ENCODE assay signal across 9 cellular contexts in genomic region chr2:191846787-191847620, GRCh38. TPM values are rescaled to one million over a fixed set of nuclear protein-coding genes. Genes with fewer than 3 reads are reported as not detected.
DNase-seq lines count a peak whose midpoint lies in the region; ATAC-seq and TF ChIP-seq lines count a peak whose summit lies in the region.
"Had no signal": no experiment of that assay in that cellular context is flagged by ENCODE, and none has a peak within 500 bp of the region (broad histone marks: within the 10 kb centered on the region; RNA-seq: fewer than 3 reads in every experiment).

A gene with protein sequence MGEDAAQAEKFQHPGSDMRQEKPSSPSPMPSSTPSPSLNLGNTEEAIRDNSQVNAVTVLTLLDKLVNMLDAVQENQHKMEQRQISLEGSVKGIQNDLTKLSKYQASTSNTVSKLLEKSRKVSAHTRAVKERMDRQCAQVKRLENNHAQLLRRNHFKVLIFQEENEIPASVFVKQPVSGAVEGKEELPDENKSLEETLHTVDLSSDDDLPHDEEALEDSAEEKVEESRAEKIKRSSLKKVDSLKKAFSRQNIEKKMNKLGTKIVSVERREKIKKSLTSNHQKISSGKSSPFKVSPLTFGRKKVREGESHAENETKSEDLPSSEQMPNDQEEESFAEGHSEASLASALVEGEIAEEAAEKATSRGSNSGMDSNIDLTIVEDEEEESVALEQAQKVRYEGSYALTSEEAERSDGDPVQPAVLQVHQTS (minus strand): TSS chr2:191847088. CDS start chr2:191846925, 163 bp downstream.

- H3K9me3 ChIP-seq in aorta (ENCODE audit: control insufficient read depth, low read length), result no peaks in the 10 kb centered on the region

- ATAC-seq in GM18511 (IDR thresholded peaks at IDR 0.05; ENCODE audit: unreplicated experiment), result peak; percentile 53
- ATAC-seq in aorta (ENCODE audit: low FRiP score), result peak; percentile 84
- no peak for ATAC-seq in GM21717 (IDR thresholded peaks at IDR 0.05; ENCODE audit: unreplicated experiment)
- no peak for ATAC-seq in HG03039 (IDR thresholded peaks at IDR 0.05; ENCODE audit: unreplicated experiment)

- no peaks in the 10 kb centered on the region for H3K4me1 ChIP-seq in aorta (ENCODE audit: control insufficient read depth in 1 of 2, insufficient read depth in 2 of 2, low read length in 2 of 2)

- peak within 1 kb of the TSS in 1 of 2 donors; percentile 28 for H3K4me3 ChIP-seq in aorta (ENCODE audit: low read length in 2 of 2)

- in situ Hi-C loops in G401 (cut with HindIII; ENCODE audit: low sequenced_read_pairs), result no loop called here

- intact Hi-C loops in aorta (cut with DNase I), result no loop called here

- TF ChIP-seq EP300 in Ishikawa (IDR thresholded peaks at IDR 0.05; ENCODE audit: borderline replicate concordance), result peak; percentile 80

- H3K36me3 ChIP-seq in aorta (ENCODE audit: control insufficient read depth in 1 of 2, insufficient read depth in 2 of 2, low read length in 1 of 2), result no peaks in the 10 kb centered on the region

- DNase-seq in dedifferentiated amniotic fluid mesenchymal stem cell (ENCODE audit: extremely low spot score) (peak; percentile 89), mesenteric fat pad (ENCODE audit: low spot score) (no peak), aorta (peak in 1 of 2 donors; percentile 66), G401 (ENCODE audit: low spot score) (no peak)

- TF ChIP-seq RAD21 in Ishikawa (IDR thresholded peaks at IDR 0.05; ENCODE audit: low read depth), result no peak

- no peak within 1 kb of the TSS for H3K27ac ChIP-seq in aorta (ENCODE audit: low read depth in 1 of 2, low read length in 2 of 2)
- H3K27ac ChIP-seq: KMS-11 had no signal

- WGBS in aorta, 2 donors, result 29 to 32% methylated on average over 16 of the region's 16 CpGs

- H3K27me3 ChIP-seq in aorta (ENCODE audit: control insufficient read depth in 1 of 2, insufficient read depth in 2 of 2, low read length in 1 of 2), result no peaks in the 10 kb centered on the region

TF ChIP-seq in Ishikawa, 13 proteins besides CTCF, POLR2A, EP300 and RAD21:
- TF ChIP-seq NFIC (IDR thresholded peaks at IDR 0.05), result peak; percentile 83
- no peak for TF ChIP-seq REST (IDR thresholded peaks at IDR 0.05; ENCODE audit: low read depth)
- peak; percentile 93 for TF ChIP-seq TEAD4 (IDR thresholded peaks at IDR 0.05)
- peak; percentile 50; the same call in 1 of the 2 replicates for TF ChIP-seq MAX (IDR thresholded peaks at IDR 0.05)
- TF ChIP-seq TCF12 (IDR thresholded peaks at IDR 0.05; ENCODE audit: low read depth), result peak; percentile 84
- TF ChIP-seq USF1 (IDR thresholded peaks at IDR 0.05), result peak; percentile 35; the same call in 1 of the 2 replicates
- no peak for TF ChIP-seq EGR1 (IDR thresholded peaks at IDR 0.05)
- TF ChIP-seq ZBTB7A (IDR thresholded peaks at IDR 0.05; ENCODE audit: low read depth), result no peak
- TF ChIP-seq FOXM1 (IDR thresholded peaks at IDR 0.05; ENCODE audit: borderline replicate concordance, low read depth), result peak; percentile 72; the same call in 1 of the 2 replicates
- TF ChIP-seq TAF1 (IDR thresholded peaks at IDR 0.05; ENCODE audit: low read depth), result peak; percentile 28; the same call in 1 of the 2 replicates
TF ChIP-seq in Ishikawa: peak in this region for 7.

RNA-seq across cellular contexts. Expression of the gene that starts here (rescaled TPM):
- total RNA-seq in mesenteric fat pad (52.3 TPM), aorta (10 to 100 TPM; 23.2 to 37.8 TPM)
- polyA plus RNA-seq in aorta, result 1 to 10 TPM; 3.0 to 5.9 TPM
- total RNA-seq in G401 (2014; rRNA removed; shearing (Covaris generic)), result 0.80 and 3.2 TPM in 2 replicates

Comparison
In these comparisons a context has a peak if more than half of its experiments do, and no peak if none do; other contexts are left out.
1. ATAC-seq: peak in GM18511 (single experiment) and aorta (single experiment); none in GM21717 (single experiment) and HG03039 (single experiment).